In genomic region chr1:154598871-154599635, GRCh38 we compare ENCODE assay signal across 17 cellular contexts. TPM values are rescaled to one million over a fixed set of nuclear protein-coding genes. Genes with fewer than 3 reads are reported as not detected.
A peak's percentile ranks its signal among the peaks of the same experiment; 100 is the strongest.
DNase-seq lines count a peak whose midpoint lies in the region; ATAC-seq, FAIRE-seq and TF ChIP-seq lines count a peak whose summit lies in the region.
"Had no signal": no experiment of that assay in that cellular context is flagged by ENCODE, and none has a peak within 500 bp of the region (broad histone marks: within the 10 kb centered on the region; RNA-seq: fewer than 3 reads in every experiment).

No MANE protein-coding gene starts in this region.

- H3K36me3 ChIP-seq in HepG2 (replicated peaks in 1 of 2; ENCODE audit: control insufficient read depth in 1 of 2, insufficient read depth in 2 of 2, low read length in 2 of 2) (peaks cover 36 to 83% of the 10 kb centered on the region in 2 experiments), right lobe of liver (peaks cover 0 to 80% (median 41%) of the 10 kb centered on the region in 4 donors), thoracic aorta (peaks cover 53% of the 10 kb centered on the region)

- no peak for TF ChIP-seq RAD21 in HepG2 (CRISPR knock-in tag; IDR thresholded peaks at IDR 0.05)

- no peak for ATAC-seq in HepG2
- ATAC-seq in right lobe of liver: no peak
- ATAC-seq in right cardiac atrium: peak in 1 of 2 donors; percentile 27
- ATAC-seq in thoracic aorta (ENCODE audit: insufficient number of reproducible peaks, low FRiP score, low read depth): peak; percentile 41
- ATAC-seq in HG02678 (IDR thresholded peaks at IDR 0.05; ENCODE audit: unreplicated experiment): no peak
- ATAC-seq: WTC11 had no signal

- H3K4me1 ChIP-seq in HepG2 (ENCODE audit: insufficient read depth, low read length) (0 out of 2 replicates have a peak, but pooled peaks cover under 1% of the 10 kb centered on the region), right lobe of liver (peaks cover 0 to 2% (median 0%) of the 10 kb centered on the region in 4 donors), right cardiac atrium (ENCODE audit: control insufficient read depth, insufficient read depth, low read length) (peaks cover 9% of the 10 kb centered on the region), thoracic aorta (ENCODE audit: control insufficient read depth in 1 of 2, low read depth in 2 of 2) (peaks cover 12 to 39% of the 10 kb centered on the region in 2 donors)

- H4K20me1 ChIP-seq in HepG2 (ENCODE audit: insufficient read depth, low read length): peaks cover 21% of the 10 kb centered on the region

- no peak for DNase-seq in HepG2 (ENCODE audit: low spot score)
- no peak for DNase-seq in right lobe of liver
- DNase-seq in astrocyte of the spinal cord (ENCODE audit: low read depth, low spot score): peak; percentile 40
- no peak for DNase-seq in right cardiac atrium
- no peak for DNase-seq in thoracic aorta (ENCODE audit: low spot score)
- no peak for DNase-seq in DMS 273 (lab: John Stamatoyannopoulos, UW; ENCODE audit: unreplicated experiment)
- DNase-seq in SIG-M5 (lab: John Stamatoyannopoulos, UW): no peak
- DNase-seq: activated gamma-delta T cell; effector CD8-positive, alpha-beta T cell; KG1; NCI-H187; NCI-H774; stimulated activated CD4-positive, alpha-beta T cell treated with anti-CD3 and anti-CD28 coated beads, Interleukin-4, amount 100 ng/mL, for 4 hours had no signal

- H3K27ac ChIP-seq in HepG2 (ENCODE audit: extremely low read length, insufficient read depth, low read length) (no peak overlapping the region), right lobe of liver (no peak overlapping the region), right cardiac atrium (ENCODE audit: low read length) (peak overlapping the region; percentile 60), thoracic aorta (peak overlapping the region; percentile 33 to 55)
- H3K27ac ChIP-seq: BLaER1 treated with 17β-estradiol and CSF1 and Interleukin-3, amounts not matched to agents 10 nM and 100 nM had no signal

- POLR2A ChIA-PET in HepG2 (lab: Yijun Ruan, JAX): no interaction called here

- H3K9ac ChIP-seq in HepG2 (ENCODE audit: insufficient read depth, low read depth, low read length): no peak overlapping the region
- H3K9ac ChIP-seq: BLaER1 treated with 17β-estradiol and CSF1 and Interleukin-3, amounts not matched to agents 10 nM and 100 nM had no signal

- in situ Hi-C loops in HepG2 (cut with HindIII; ENCODE audit: extremely low pct_ligation_motif_present, low pct_unique_long_range_greater_than_20kb) (no loop called here), astrocyte of the spinal cord (cut with HindIII; ENCODE audit: low sequenced_read_pairs) (no loop called here)

- no peak for FAIRE-seq in HepG2 (lab: Jason Lieb, UNC)

- WGBS in HepG2 (ENCODE audit: low lambda C conversion rate): 95% methylated on average over 3 of the region's 3 CpGs
- WGBS in right lobe of liver (ENCODE audit: insufficient coverage, low coverage, low lambda C conversion rate, missing lambda C conversion rate): 52% methylated on average over 3 of the region's 3 CpGs
- 54% methylated on average over 3 of the region's 3 CpGs for WGBS in right cardiac atrium

- CTCF ChIA-PET in HepG2 (lab: Yijun Ruan, JAX; ENCODE audit: low intra/inter-chr PET ratio, low total read pairs): no interaction called here

- TF ChIP-seq CTCF in HepG2 (CRISPR knock-in tag; IDR thresholded peaks at IDR 0.05) (no peak), right lobe of liver (IDR thresholded peaks at IDR 0.05) (no peak), astrocyte of the spinal cord (IDR thresholded peaks at IDR 0.05; ENCODE audit: low read depth, low read length) (no peak), thoracic aorta (IDR thresholded peaks at IDR 0.05) (no peak)

- H3K27me3 ChIP-seq in HepG2 (ENCODE audit: control insufficient read depth in 1 of 2, insufficient read depth in 2 of 2, low read length in 2 of 2): no peaks in the 10 kb centered on the region
- H3K27me3 ChIP-seq in right lobe of liver: no peaks in the 10 kb centered on the region
- H3K27me3 ChIP-seq in right cardiac atrium (ENCODE audit: control insufficient read depth, insufficient read depth): no peaks in the 10 kb centered on the region
- H3K27me3 ChIP-seq in thoracic aorta (replicated peaks; ENCODE audit: insufficient read depth): no peaks in the 10 kb centered on the region
- H3K27me3 ChIP-seq: BLaER1 treated with 17β-estradiol and CSF1 and Interleukin-3, amounts not matched to agents 10 nM and 100 nM had no signal

- TF ChIP-seq POLR2A in HepG2 (IDR thresholded peaks at IDR 0.05; ENCODE audit: insufficient read depth in 1 of 2, low read depth in 2 of 2, low read length in 2 of 2) (no peak), right lobe of liver (IDR thresholded peaks at IDR 0.05) (no peak)

- peaks cover 42% of the 10 kb centered on the region for H3K79me2 ChIP-seq in HepG2 (ENCODE audit: insufficient read depth, low read length)

- no peak overlapping the region for H3K4me2 ChIP-seq in HepG2 (ENCODE audit: low read depth, low read length)
- H3K4me2 ChIP-seq: BLaER1 treated with 17β-estradiol and CSF1 and Interleukin-3, amounts not matched to agents 10 nM and 100 nM had no signal

- TSS peak; percentile 2 for BruUV-seq in HepG2 (replicated peaks; lab: Mats Ljungman, UMichigan)

- intact Hi-C loops in HepG2 (cut with micrococcal nuclease; ENCODE audit: unreplicated experiment): no loop called here
- intact Hi-C loops in right lobe of liver (cut with DNase I): no loop called here
- intact Hi-C loops in right cardiac atrium (cut with DNase I): no loop called here

- no peak overlapping the region for H3K4me3 ChIP-seq in HepG2 (replicated peaks in 1 of 3; ENCODE audit: insufficient read depth in 1 of 3, low read depth in 2 of 3, low read length in 3 of 3)
- H3K4me3 ChIP-seq in right lobe of liver: no peak overlapping the region
- no peak overlapping the region for H3K4me3 ChIP-seq in astrocyte of the spinal cord (ENCODE audit: low read depth, low read length)
- H3K4me3 ChIP-seq in right cardiac atrium (ENCODE audit: low read length): no peak overlapping the region
- no peak overlapping the region for H3K4me3 ChIP-seq in thoracic aorta
- H3K4me3 ChIP-seq: BLaER1 treated with 17β-estradiol and CSF1 and Interleukin-3, amounts not matched to agents 10 nM and 100 nM had no signal

- H2AFZ ChIP-seq in HepG2 (ENCODE audit: low read length): no peak overlapping the region

- H3K9me3 ChIP-seq in HepG2 (ENCODE audit: low read length): no peaks in the 10 kb centered on the region
- no peaks in the 10 kb centered on the region for H3K9me3 ChIP-seq in right lobe of liver
- H3K9me3 ChIP-seq in right cardiac atrium (ENCODE audit: control insufficient read depth, low read length): no peaks in the 10 kb centered on the region
- no peaks in the 10 kb centered on the region for H3K9me3 ChIP-seq in thoracic aorta
- H3K9me3 ChIP-seq: BLaER1 treated with 17β-estradiol and CSF1 and Interleukin-3, amounts not matched to agents 10 nM and 100 nM had no signal

- no peak for TF ChIP-seq EP300 in HepG2 (IDR thresholded peaks at IDR 0.05; ENCODE audit: low read depth in 2 of 2, low read length in 2 of 2)
- TF ChIP-seq EP300 in HepG2 (CRISPR knock-in tag; IDR thresholded peaks at IDR 0.05; ENCODE audit: borderline replicate concordance): no peak

RNA-seq across cellular contexts. Expression of gene ADAR, which starts 8.9 kb away (rescaled TPM):
- total RNA-seq in HepG2 (2016; rRNA removed; fragmentation: Illumina TruSeq; extraction: Trizol) (70.8 and 94.6 TPM in 2 replicates), right lobe of liver (100 to 1,000 TPM in 1 of 6 experiments, 10 to 100 TPM in 5; 69.9 to 105 (median 78.7) TPM), right cardiac atrium (10 to 100 TPM; 66.2 to 80.9 (median 70.4) TPM), thoracic aorta (100 to 1,000 TPM in 1 of 2 donors, 10 to 100 TPM in 1; 86.1 to 149 TPM)
- 9.0 and 11.2 TPM in 2 replicates for total RNA-seq in HepG2 (2016; cell fraction: cytosol; rRNA removed; fragmentation: Illumina TruSeq; extraction: Trizol; ENCODE audit: low read depth)
- 68.0 and 86.8 TPM in 2 replicates for total RNA-seq in HepG2 (2016; cell fraction: insoluble cytoplasmic fraction; rRNA removed; fragmentation: Illumina TruSeq; extraction: Trizol)
- total RNA-seq in HepG2 (2016; cell fraction: membrane; rRNA removed; fragmentation: Illumina TruSeq; extraction: Trizol): 39.0 and 39.7 TPM in 2 replicates
- 58.4 and 70.1 TPM in 2 replicates for total RNA-seq in HepG2 (2016; cell fraction: nucleus; rRNA removed; fragmentation: Illumina TruSeq; extraction: Trizol)
- polyA plus RNA-seq in HepG2 (2011; rRNA removed) (78.6 and 86.2 TPM in 2 replicates), right cardiac atrium (21.2 TPM)
- polyA plus RNA-seq in HepG2 (2011; cell fraction: cytosol; rRNA removed): 50.2 and 58.9 TPM in 2 replicates
- polyA plus RNA-seq in HepG2 (2011; cell fraction: nucleus; rRNA removed): 99.9 and 117 TPM in 2 replicates
- 46.2 and 48.4 TPM in 2 replicates for polyA plus RNA-seq in HepG2 (2012)
- 2.9 and 3.4 TPM in 2 replicates for polyA plus RNA-seq in HepG2 (2016; cell fraction: cytosol; fragmentation: Illumina TruSeq; extraction: Trizol; ENCODE audit: low read depth)
- polyA plus RNA-seq in HepG2 (2016; cell fraction: insoluble cytoplasmic fraction; fragmentation: Illumina TruSeq; extraction: Trizol; ENCODE audit: low read depth): 65.0 and 73.2 TPM in 2 replicates
- 14.8 and 16.7 TPM in 2 replicates for polyA plus RNA-seq in HepG2 (2016; cell fraction: membrane; fragmentation: Illumina TruSeq; extraction: Trizol; ENCODE audit: low read depth)
- polyA plus RNA-seq in HepG2 (2016; cell fraction: nucleus; fragmentation: Illumina TruSeq; extraction: Trizol; ENCODE audit: insufficient read depth, low read depth): 73.4 and 80.3 TPM in 2 replicates
- polyA minus RNA-seq in HepG2 (2011; rRNA and poly(A)+ RNA removed; ENCODE audit: low replicate concordance): 183 and 405 TPM in 2 replicates
- polyA minus RNA-seq in HepG2 (2011; cell fraction: cytosol; rRNA and poly(A)+ RNA removed): 60.8 and 69.1 TPM in 2 replicates
- polyA minus RNA-seq in HepG2 (2011; cell fraction: nucleus; rRNA and poly(A)+ RNA removed): 94.0 and 140 TPM in 2 replicates

RNA-seq across cellular contexts. Expression of gene CHRNB2, which starts 31.5 kb away (rescaled TPM):
- total RNA-seq in HepG2 (2016; rRNA removed; fragmentation: Illumina TruSeq; extraction: Trizol): 0.07 TPM in 1 of 2 replicates, not detected in the other
- not detected in 2 replicates for total RNA-seq in HepG2 (2016; cell fraction: cytosol; rRNA removed; fragmentation: Illumina TruSeq; extraction: Trizol; ENCODE audit: low read depth)
- 0.06 TPM in 1 of 2 replicates, not detected in the other for total RNA-seq in HepG2 (2016; cell fraction: insoluble cytoplasmic fraction; rRNA removed; fragmentation: Illumina TruSeq; extraction: Trizol)
- total RNA-seq in HepG2 (2016; cell fraction: membrane; rRNA removed; fragmentation: Illumina TruSeq; extraction: Trizol): not detected in 2 replicates
- 0.19 TPM in 1 of 2 replicates, not detected in the other for total RNA-seq in HepG2 (2016; cell fraction: nucleus; rRNA removed; fragmentation: Illumina TruSeq; extraction: Trizol)
- 0.03 and 0.07 TPM in 2 replicates for polyA plus RNA-seq in HepG2 (2011; rRNA removed)
- polyA plus RNA-seq in HepG2 (2011; cell fraction: cytosol; rRNA removed): 0.01 TPM in 1 of 2 replicates, not detected in the other
- 0.07 and 0.18 TPM in 2 replicates for polyA plus RNA-seq in HepG2 (2011; cell fraction: nucleus; rRNA removed)
- 0.04 and 0.07 TPM in 2 replicates for polyA plus RNA-seq in HepG2 (2012)
- polyA plus RNA-seq in HepG2 (2016; cell fraction: cytosol; fragmentation: Illumina TruSeq; extraction: Trizol; ENCODE audit: low read depth): not detected in 2 replicates
- not detected in 2 replicates for polyA plus RNA-seq in HepG2 (2016; cell fraction: insoluble cytoplasmic fraction; fragmentation: Illumina TruSeq; extraction: Trizol; ENCODE audit: low read depth)
- not detected in 2 replicates for polyA plus RNA-seq in HepG2 (2016; cell fraction: membrane; fragmentation: Illumina TruSeq; extraction: Trizol; ENCODE audit: low read depth)
- 0.26 TPM in 1 of 2 replicates, not detected in the other for polyA plus RNA-seq in HepG2 (2016; cell fraction: nucleus; fragmentation: Illumina TruSeq; extraction: Trizol; ENCODE audit: insufficient read depth, low read depth)
- 0.21 and 0.24 TPM in 2 replicates for polyA minus RNA-seq in HepG2 (2011; rRNA and poly(A)+ RNA removed; ENCODE audit: low replicate concordance)
- not detected in 2 replicates for polyA minus RNA-seq in HepG2 (2011; cell fraction: cytosol; rRNA and poly(A)+ RNA removed)
- 0.12 and 0.13 TPM in 2 replicates for polyA minus RNA-seq in HepG2 (2011; cell fraction: nucleus; rRNA and poly(A)+ RNA removed)
- total RNA-seq in right lobe of liver: under 1 TPM in 1 of 6 experiments, not detected in 5; 0.07 TPM
- not detected for total RNA-seq in right cardiac atrium
- 0.07 TPM for polyA plus RNA-seq in right cardiac atrium
- not detected for total RNA-seq in thoracic aorta
- total RNA-seq: G401 had no signal

RNA-seq across cellular contexts. Expression of gene UBE2Q1, which starts 40.6 kb away (rescaled TPM):
- total RNA-seq in HepG2 (2016; rRNA removed; fragmentation: Illumina TruSeq; extraction: Trizol) (37.9 and 41.7 TPM in 2 replicates), right lobe of liver (10 to 100 TPM; 23.6 to 48.6 (median 33.1) TPM), right cardiac atrium (10 to 100 TPM; 49.4 to 67.9 (median 61.3) TPM), thoracic aorta (10 to 100 TPM; 28.4 to 49.5 TPM)
- 25.3 and 28.6 TPM in 2 replicates for total RNA-seq in HepG2 (2016; cell fraction: cytosol; rRNA removed; fragmentation: Illumina TruSeq; extraction: Trizol; ENCODE audit: low read depth)
- 30.4 and 39.8 TPM in 2 replicates for total RNA-seq in HepG2 (2016; cell fraction: insoluble cytoplasmic fraction; rRNA removed; fragmentation: Illumina TruSeq; extraction: Trizol)
- 62.1 and 67.2 TPM in 2 replicates for total RNA-seq in HepG2 (2016; cell fraction: membrane; rRNA removed; fragmentation: Illumina TruSeq; extraction: Trizol)
- 22.1 and 39.3 TPM in 2 replicates for total RNA-seq in HepG2 (2016; cell fraction: nucleus; rRNA removed; fragmentation: Illumina TruSeq; extraction: Trizol)
- polyA plus RNA-seq in HepG2 (2011; rRNA removed) (11.7 and 12.0 TPM in 2 replicates), right cardiac atrium (32.4 TPM)
- 8.0 and 9.6 TPM in 2 replicates for polyA plus RNA-seq in HepG2 (2011; cell fraction: cytosol; rRNA removed)
- polyA plus RNA-seq in HepG2 (2011; cell fraction: nucleus; rRNA removed): 14.6 and 16.1 TPM in 2 replicates
- polyA plus RNA-seq in HepG2 (2012): 38.7 and 55.5 TPM in 2 replicates
- polyA plus RNA-seq in HepG2 (2016; cell fraction: cytosol; fragmentation: Illumina TruSeq; extraction: Trizol; ENCODE audit: low read depth): 54.7 and 56.1 TPM in 2 replicates
- 55.4 and 68.5 TPM in 2 replicates for polyA plus RNA-seq in HepG2 (2016; cell fraction: insoluble cytoplasmic fraction; fragmentation: Illumina TruSeq; extraction: Trizol; ENCODE audit: low read depth)
- 93.4 and 96.6 TPM in 2 replicates for polyA plus RNA-seq in HepG2 (2016; cell fraction: membrane; fragmentation: Illumina TruSeq; extraction: Trizol; ENCODE audit: low read depth)
- 82.9 and 88.0 TPM in 2 replicates for polyA plus RNA-seq in HepG2 (2016; cell fraction: nucleus; fragmentation: Illumina TruSeq; extraction: Trizol; ENCODE audit: insufficient read depth, low read depth)
- polyA minus RNA-seq in HepG2 (2011; rRNA and poly(A)+ RNA removed; ENCODE audit: low replicate concordance): 7.3 and 19.3 TPM in 2 replicates
- 8.6 and 10.4 TPM in 2 replicates for polyA minus RNA-seq in HepG2 (2011; cell fraction: cytosol; rRNA and poly(A)+ RNA removed)
- 10.8 and 15.2 TPM in 2 replicates for polyA minus RNA-seq in HepG2 (2011; cell fraction: nucleus; rRNA and poly(A)+ RNA removed)

Comparison
In these comparisons a context has a peak if more than half of its experiments do, and no peak if none do; other contexts are left out.
1. H3K27ac ChIP-seq: peak in right cardiac atrium (single experiment) and thoracic aorta (2 of 2); none in HepG2 (single experiment) and right lobe of liver (0 of 3).